16 cellular contexts compared by ENCODE assay signal in genomic region chr6:154478691-154479090, GRCh38. TPM values are rescaled to one million over a fixed set of nuclear protein-coding genes. Genes with fewer than 3 reads are reported as not detected.
DNase-seq lines count a peak whose midpoint lies in the region; ATAC-seq and TF ChIP-seq lines count a peak whose summit lies in the region.
"Had no signal": no experiment of that assay in that cellular context is flagged by ENCODE, and none has a peak within 500 bp of the region (broad histone marks: within the 10 kb centered on the region; RNA-seq: fewer than 3 reads in every experiment).

No MANE protein-coding gene starts in this region.

- no peaks in the 10 kb centered on the region for H3K27me3 Mint-ChIP-seq in neural crest cell (ENCODE audit: low read depth)
- H3K27me3 Mint-ChIP-seq: CD4-positive, alpha-beta T cell had no signal

- H3K4me1 ChIP-seq in esophagus (ENCODE audit: control insufficient read depth in 2 of 2, insufficient read depth in 2 of 2, low read length in 1 of 2) (peaks cover 0 to 20% of the 10 kb centered on the region in 2 donors), vagina (peaks cover 24% of the 10 kb centered on the region)

- no peaks in the 10 kb centered on the region for H3K27me3 ChIP-seq in esophagus (ENCODE audit: control insufficient read depth in 1 of 2, insufficient read depth in 2 of 2, low read length in 2 of 2)
- H3K27me3 ChIP-seq in vagina = no peaks in the 10 kb centered on the region

- 59 to 65% methylated on average over 1 of the region's 1 CpG for WGBS in esophagus, 2 donors

- ATAC-seq in HG03045 (IDR thresholded peaks at IDR 0.05; ENCODE audit: unreplicated experiment) = no peak

- peaks cover 4% of the 10 kb centered on the region for H3K36me3 Mint-ChIP-seq in neural crest cell (ENCODE audit: low read depth)
- H3K36me3 Mint-ChIP-seq: activated naive CD8-positive, alpha-beta T cell treated with anti-CD3 and anti-CD28 coated beads for 36 hours; IgD-negative memory B cell; memory B cell had no signal

- no peak overlapping the region for H3K9ac ChIP-seq in SK-N-MC (ENCODE audit: insufficient read length)

- no peak overlapping the region for H3K27ac ChIP-seq in SK-N-MC
- peak overlapping the region; percentile 44 to 48 for H3K27ac ChIP-seq in esophagus (ENCODE audit: low read depth in 2 of 2, low read length in 1 of 2)
- peak overlapping the region; percentile 31 for H3K27ac ChIP-seq in vagina

- H3K4me3 Mint-ChIP-seq in neural crest cell = peak overlapping the region; percentile 13
- H3K4me3 Mint-ChIP-seq: activated naive CD8-positive, alpha-beta T cell treated with anti-CD3 and anti-CD28 coated beads for 36 hours; CD4-positive, alpha-beta T cell; IgD-negative memory B cell; memory B cell had no signal

- H3K4me1 Mint-ChIP-seq in neural crest cell = peaks cover 51% of the 10 kb centered on the region
- H3K4me1 Mint-ChIP-seq: activated naive CD8-positive, alpha-beta T cell treated with anti-CD3 and anti-CD28 coated beads for 36 hours had no signal

- intact Hi-C loops in vagina (cut with DNase I) = no loop called here

- H3K4me3 ChIP-seq in SK-N-MC (peak overlapping the region; percentile 78; the same call in 1 of the 2 replicates), esophagus (ENCODE audit: low read depth in 1 of 2, low read length in 2 of 2) (no peak overlapping the region), vagina (no peak overlapping the region)

- no peaks in the 10 kb centered on the region for H3K9me3 ChIP-seq in SK-N-MC (ENCODE audit: low read depth, low read length)
- no peaks in the 10 kb centered on the region for H3K9me3 ChIP-seq in esophagus (ENCODE audit: control insufficient read depth in 2 of 2, insufficient read depth in 1 of 2, low read depth in 1 of 2, low read length in 1 of 2)
- H3K9me3 ChIP-seq in vagina = no peaks in the 10 kb centered on the region

- no peak for DNase-seq in SK-N-MC (ENCODE audit: low read depth, low spot score)
- DNase-seq in neural crest cell (ENCODE audit: low read depth, low spot score) = no peak
- DNase-seq in vagina (ENCODE audit: extremely low spot score in 2 of 2) = no peak
- no peak for DNase-seq in OCI-M2 (lab: John Stamatoyannopoulos, UW; ENCODE audit: unreplicated experiment)
- DNase-seq in HuH-7.5 (ENCODE audit: low spot score) = no peak
- DNase-seq: activated naive CD8-positive, alpha-beta T cell treated with anti-CD3 and anti-CD28 coated beads for 36 hours; CD4-positive, alpha-beta T cell; NCI-H1105; NCI-H345; OCI-M1; stimulated activated CD4-positive, alpha-beta T cell treated with anti-CD3 and anti-CD28 coated beads, Interleukin-1b, Interleukin-23, amount 100 ng/mL, for 48 hours; SW 1271 had no signal

- no peaks in the 10 kb centered on the region for H3K36me3 ChIP-seq in SK-N-MC (ENCODE audit: insufficient read depth, low read length)
- H3K36me3 ChIP-seq in esophagus (ENCODE audit: control insufficient read depth in 2 of 2, insufficient read depth in 2 of 2, low read length in 1 of 2) = no peaks in the 10 kb centered on the region
- H3K36me3 ChIP-seq in vagina = no peaks in the 10 kb centered on the region

- TF ChIP-seq POLR2A in vagina (IDR thresholded peaks at IDR 0.05) = no peak

- no peak for TF ChIP-seq CTCF in neural crest cell (conservative IDR thresholded peaks at IDR 0.05)
- TF ChIP-seq CTCF in vagina (IDR thresholded peaks at IDR 0.05) = no peak

- H3K9me3 Mint-ChIP-seq in neural crest cell = peaks cover 3% of the 10 kb centered on the region
- H3K9me3 Mint-ChIP-seq: activated naive CD8-positive, alpha-beta T cell treated with anti-CD3 and anti-CD28 coated beads for 36 hours; CD4-positive, alpha-beta T cell had no signal

- H3K27ac Mint-ChIP-seq in neural crest cell (ENCODE audit: unreplicated experiment) = no peak overlapping the region
- H3K27ac Mint-ChIP-seq: activated naive CD8-positive, alpha-beta T cell treated with anti-CD3 and anti-CD28 coated beads for 36 hours; CD4-positive, alpha-beta T cell; IgD-negative memory B cell; memory B cell had no signal

RNA-seq across cellular contexts. Expression of gene CNKSR3, which starts 31.8 kb away (rescaled TPM):
- polyA plus RNA-seq in esophagus = 10 to 100 TPM; 12.0 to 12.9 TPM
- total RNA-seq in neural crest cell (11.7 and 11.8 TPM in 2 replicates), vagina (7.4 TPM)
- polyA plus RNA-seq: IgD-negative memory B cell had no signal
